ENCODE assay signal across 8 cellular contexts in genomic region chr5:6576861-6577501, GRCh38. TPM values are rescaled to one million over a fixed set of nuclear protein-coding genes. Genes with fewer than 3 reads are reported as not detected.
DNase-seq lines count a peak whose midpoint lies in the region; ATAC-seq and TF ChIP-seq lines count a peak whose summit lies in the region.

No MANE protein-coding gene starts in this region.

- H3K4me3 ChIP-seq in NT2/D1 (ENCODE audit: insufficient read length, low read depth) (no peak overlapping the region), dorsolateral prefrontal cortex (no peak overlapping the region), mesenchymal stem cell (ENCODE audit: insufficient read depth in 1 of 2, low read depth in 1 of 2, low read length in 2 of 2) (no peak overlapping the region)

- 86% methylated on average over 3 of the region's 5 CpGs for WGBS in mesenchymal stem cell

- H3K9ac ChIP-seq in NT2/D1 (ENCODE audit: insufficient read length, low read depth) (no peak overlapping the region), mesenchymal stem cell (ENCODE audit: low read length) (no peak overlapping the region)

- H3K27me3 ChIP-seq in NT2/D1 (ENCODE audit: insufficient read depth, insufficient read length) (peaks cover 7% of the 10 kb centered on the region), dorsolateral prefrontal cortex (peaks cover 0 to 59% (median 0%) of the 10 kb centered on the region in 45 donors), mesenchymal stem cell (ENCODE audit: control insufficient read depth in 1 of 2, insufficient read depth in 1 of 2, low read length in 2 of 2) (peaks cover 28 to 68% of the 10 kb centered on the region in 2 experiments)

- H3K4me1 ChIP-seq in NT2/D1 (ENCODE audit: insufficient read depth, insufficient read length) (no peaks in the 10 kb centered on the region), mesenchymal stem cell (ENCODE audit: control insufficient read depth, insufficient read depth, low read depth, low read length) (no peaks in the 10 kb centered on the region)

- no peak overlapping the region for H4K91ac ChIP-seq in mesenchymal stem cell (ENCODE audit: low read length)

- DNase-seq in DMS53 (lab: John Stamatoyannopoulos, UW), result peak; percentile 76
- peak; percentile 23 for DNase-seq in HS-27A (ENCODE audit: low read depth)
- peak; percentile 25 for DNase-seq in NT2/D1 (ENCODE audit: low read depth, low spot score)
- DNase-seq in dorsolateral prefrontal cortex, result peak in 2 of 10 donors; percentile 29 to 66
- peak; percentile 36 for DNase-seq in mesenchymal stem cell
- no peak for DNase-seq in stimulated activated CD4-positive, alpha-beta T cell treated with anti-CD3 and anti-CD28 coated beads, Interleukin-4, amount 100 ng/mL, for 24 hours

- H3K9me3 ChIP-seq in NT2/D1 (ENCODE audit: insufficient read depth, low read length) (peaks cover 7% of the 10 kb centered on the region; the same call in 1 of the 2 replicates), mesenchymal stem cell (ENCODE audit: control insufficient read depth, low read length) (no peaks in the 10 kb centered on the region)

- TF ChIP-seq CTCF in dorsolateral prefrontal cortex (IDR thresholded peaks at IDR 0.05 in 54 of 56, conservative IDR thresholded peaks at IDR 0.05 in 2 of 56; ENCODE audit: low read depth in 1 of 56, partially characterized antibody in 56 of 56), result peak; percentile 18 to 69 (median 55)

- no peak overlapping the region for H3K4me2 ChIP-seq in mesenchymal stem cell (ENCODE audit: low read length, poor library complexity, severe bottlenecking)

- no peak overlapping the region for H2AK5ac ChIP-seq in mesenchymal stem cell (ENCODE audit: low read length, severe bottlenecking)

- no peak overlapping the region for H3K18ac ChIP-seq in mesenchymal stem cell (ENCODE audit: low read depth in 1 of 2, low read length in 2 of 2)

- H3K23ac ChIP-seq in mesenchymal stem cell (ENCODE audit: low read length in 2 of 2), result no peak overlapping the region

- H2BK12ac ChIP-seq in mesenchymal stem cell (ENCODE audit: low read length in 2 of 2), result no peak overlapping the region

- no peak overlapping the region for H2BK120ac ChIP-seq in mesenchymal stem cell (ENCODE audit: low read depth, low read length)

- no peak overlapping the region for H3K4ac ChIP-seq in mesenchymal stem cell (ENCODE audit: low read depth in 1 of 2, low read length in 2 of 2)

- H2AFZ ChIP-seq in mesenchymal stem cell (ENCODE audit: low read depth, low read length), result no peak overlapping the region

- H3K36me3 ChIP-seq in NT2/D1 (ENCODE audit: insufficient read depth, insufficient read length, low read length) (no peaks in the 10 kb centered on the region), mesenchymal stem cell (ENCODE audit: control insufficient read depth in 1 of 2, insufficient read depth in 2 of 2, low read depth in 1 of 2, low read length in 2 of 2) (no peaks in the 10 kb centered on the region)

- H3K14ac ChIP-seq in mesenchymal stem cell (ENCODE audit: low read length in 2 of 2), result no peak overlapping the region

- ATAC-seq in HG03342 (IDR thresholded peaks at IDR 0.05; ENCODE audit: unreplicated experiment), result no peak
- no peak for ATAC-seq in HG02571 (IDR thresholded peaks at IDR 0.05; ENCODE audit: unreplicated experiment)

- no peak overlapping the region for H4K8ac ChIP-seq in mesenchymal stem cell (ENCODE audit: low read length)

- H3K79me1 ChIP-seq in mesenchymal stem cell (replicated peaks; ENCODE audit: low read length, poor library complexity, severe bottlenecking), result no peaks in the 10 kb centered on the region

- no peak overlapping the region for H2BK5ac ChIP-seq in mesenchymal stem cell (ENCODE audit: low read depth, low read length, poor library complexity, severe bottlenecking)

- intact Hi-C loops in dorsolateral prefrontal cortex (cut with DNase I), result loop anchor here (5.0 to 10.0 kb wide), 4 partner anchors 122 to 1085 kb away; partner anchors contain the start of gene MED10 (in 1 of the 2)

- no peak overlapping the region for H2BK15ac ChIP-seq in mesenchymal stem cell (ENCODE audit: low read depth, poor library complexity, severe bottlenecking)

- H3K27ac ChIP-seq in dorsolateral prefrontal cortex (no peak overlapping the region), mesenchymal stem cell (ENCODE audit: low read length, poor library complexity, severe bottlenecking) (no peak overlapping the region)

RNA-seq across cellular contexts. Expression of gene NSUN2, which starts 55.9 kb away (rescaled TPM):
- 10 to 100 TPM; 23.9 to 79.2 (median 38.6) TPM for total RNA-seq in dorsolateral prefrontal cortex
- polyA plus RNA-seq in mesenchymal stem cell (2013, experiment 1 of 2), result 23.3 TPM
- 22.9 TPM for polyA plus RNA-seq in mesenchymal stem cell (2013, experiment 2 of 2)

RNA-seq across cellular contexts. Expression of gene SRD5A1, which starts 56.3 kb away (rescaled TPM):
- 10 to 100 TPM; 15.2 to 41.5 (median 25.7) TPM for total RNA-seq in dorsolateral prefrontal cortex
- polyA plus RNA-seq in mesenchymal stem cell (2013, experiment 1 of 2), result 16.0 TPM
- polyA plus RNA-seq in mesenchymal stem cell (2013, experiment 2 of 2), result 17.1 TPM
